1 cellular context compared by ENCODE assay signal in the genomic region with DNA sequence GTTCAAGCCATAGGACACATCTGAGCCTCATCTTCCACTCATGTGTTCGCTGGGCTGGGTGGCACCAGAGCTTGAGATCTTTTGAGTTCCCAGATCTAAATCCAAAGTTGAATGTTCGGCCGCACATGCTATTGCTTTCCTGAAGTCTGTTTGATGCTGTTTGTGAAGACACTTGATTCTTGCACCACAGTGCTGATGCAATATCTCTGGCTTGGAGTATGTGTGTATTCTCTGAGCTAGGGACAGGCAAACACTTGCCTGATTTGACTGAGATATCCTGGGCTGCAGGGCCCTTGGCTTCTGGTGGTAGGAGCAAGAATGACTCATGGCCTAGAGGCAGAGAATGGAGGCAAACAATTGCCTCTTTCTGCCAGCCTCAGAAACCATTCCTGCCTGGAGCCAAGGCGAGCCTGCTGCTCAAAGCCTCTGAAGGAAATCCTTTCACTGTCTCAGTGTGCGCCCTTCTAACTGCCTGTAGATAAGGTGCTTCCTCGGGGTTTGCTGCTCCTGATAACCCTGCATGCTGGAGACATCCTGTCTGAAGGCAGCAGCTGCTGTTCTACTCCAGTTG.
TF ChIP-seq lines count a peak whose summit lies in the region.

No MANE protein-coding gene starts in this region.

TF ChIP-seq in HepG2, 621 proteins besides CTCF, POLR2A, EP300 and RAD21 (continued from another document and continues in another):
- TF ChIP-seq, protein P1, sequence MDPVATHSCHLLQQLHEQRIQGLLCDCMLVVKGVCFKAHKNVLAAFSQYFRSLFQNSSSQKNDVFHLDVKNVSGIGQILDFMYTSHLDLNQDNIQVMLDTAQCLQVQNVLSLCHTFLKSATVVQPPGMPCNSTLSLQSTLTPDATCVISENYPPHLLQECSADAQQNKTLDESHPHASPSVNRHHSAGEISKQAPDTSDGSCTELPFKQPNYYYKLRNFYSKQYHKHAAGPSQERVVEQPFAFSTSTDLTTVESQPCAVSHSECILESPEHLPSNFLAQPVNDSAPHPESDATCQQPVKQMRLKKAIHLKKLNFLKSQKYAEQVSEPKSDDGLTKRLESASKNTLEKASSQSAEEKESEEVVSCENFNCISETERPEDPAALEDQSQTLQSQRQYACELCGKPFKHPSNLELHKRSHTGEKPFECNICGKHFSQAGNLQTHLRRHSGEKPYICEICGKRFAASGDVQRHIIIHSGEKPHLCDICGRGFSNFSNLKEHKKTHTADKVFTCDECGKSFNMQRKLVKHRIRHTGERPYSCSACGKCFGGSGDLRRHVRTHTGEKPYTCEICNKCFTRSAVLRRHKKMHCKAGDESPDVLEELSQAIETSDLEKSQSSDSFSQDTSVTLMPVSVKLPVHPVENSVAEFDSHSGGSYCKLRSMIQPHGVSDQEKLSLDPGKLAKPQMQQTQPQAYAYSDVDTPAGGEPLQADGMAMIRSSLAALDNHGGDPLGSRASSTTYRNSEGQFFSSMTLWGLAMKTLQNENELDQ (CRISPR knock-in tag; IDR thresholded peaks at IDR 0.05; ENCODE audit: borderline replicate concordance), result no peak
- TF ChIP-seq, protein P2, sequence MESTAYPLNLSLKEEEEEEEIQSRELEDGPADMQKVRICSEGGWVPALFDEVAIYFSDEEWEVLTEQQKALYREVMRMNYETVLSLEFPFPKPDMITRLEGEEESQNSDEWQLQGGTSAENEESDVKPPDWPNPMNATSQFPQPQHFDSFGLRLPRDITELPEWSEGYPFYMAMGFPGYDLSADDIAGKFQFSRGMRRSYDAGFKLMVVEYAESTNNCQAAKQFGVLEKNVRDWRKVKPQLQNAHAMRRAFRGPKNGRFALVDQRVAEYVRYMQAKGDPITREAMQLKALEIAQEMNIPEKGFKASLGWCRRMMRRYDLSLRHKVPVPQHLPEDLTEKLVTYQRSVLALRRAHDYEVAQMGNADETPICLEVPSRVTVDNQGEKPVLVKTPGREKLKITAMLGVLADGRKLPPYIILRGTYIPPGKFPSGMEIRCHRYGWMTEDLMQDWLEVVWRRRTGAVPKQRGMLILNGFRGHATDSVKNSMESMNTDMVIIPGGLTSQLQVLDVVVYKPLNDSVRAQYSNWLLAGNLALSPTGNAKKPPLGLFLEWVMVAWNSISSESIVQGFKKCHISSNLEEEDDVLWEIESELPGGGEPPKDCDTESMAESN (CRISPR knock-in tag; conservative IDR thresholded peaks at IDR 0.05), result peak; percentile 84
- TF ChIP-seq, protein P3, sequence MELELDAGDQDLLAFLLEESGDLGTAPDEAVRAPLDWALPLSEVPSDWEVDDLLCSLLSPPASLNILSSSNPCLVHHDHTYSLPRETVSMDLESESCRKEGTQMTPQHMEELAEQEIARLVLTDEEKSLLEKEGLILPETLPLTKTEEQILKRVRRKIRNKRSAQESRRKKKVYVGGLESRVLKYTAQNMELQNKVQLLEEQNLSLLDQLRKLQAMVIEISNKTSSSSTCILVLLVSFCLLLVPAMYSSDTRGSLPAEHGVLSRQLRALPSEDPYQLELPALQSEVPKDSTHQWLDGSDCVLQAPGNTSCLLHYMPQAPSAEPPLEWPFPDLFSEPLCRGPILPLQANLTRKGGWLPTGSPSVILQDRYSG (CRISPR knock-in tag; IDR thresholded peaks at IDR 0.05), result no peak
- TF ChIP-seq SOX6 (IDR thresholded peaks at IDR 0.05) (no peak), SOX6 (CRISPR knock-in tag; IDR thresholded peaks at IDR 0.05) (peak; percentile 91), ZNF251 (CRISPR knock-in tag; IDR thresholded peaks at IDR 0.05) (no peak), NAIF1 (CRISPR knock-in tag; IDR thresholded peaks at IDR 0.05; ENCODE audit: borderline replicate concordance) (no peak), ZNF101 (CRISPR knock-in tag; IDR thresholded peaks at IDR 0.05; ENCODE audit: borderline replicate concordance, low read depth) (no peak), KLF15 (CRISPR knock-in tag; IDR thresholded peaks at IDR 0.05; ENCODE audit: borderline replicate concordance) (no peak), ZC3H13 (CRISPR knock-in tag; IDR thresholded peaks at IDR 0.05) (no peak), ZNF484 (CRISPR knock-in tag; IDR thresholded peaks at IDR 0.05; ENCODE audit: borderline replicate concordance, low read depth) (no peak), ZNF564 (CRISPR knock-in tag; IDR thresholded peaks at IDR 0.05) (0 out of 2 replicates have a peak, but pooled peaks have one; percentile 37), ZNF33A (CRISPR knock-in tag; IDR thresholded peaks at IDR 0.05; ENCODE audit: borderline replicate concordance) (no peak), TRIM24 (CRISPR knock-in tag; IDR thresholded peaks at IDR 0.05) (no peak; the same call in 1 of the 2 replicates), STAG1 (CRISPR knock-in tag; IDR thresholded peaks at IDR 0.05) (peak; percentile 18; the same call in 1 of the 2 replicates), SOX5 (CRISPR knock-in tag; IDR thresholded peaks at IDR 0.05; ENCODE audit: borderline replicate concordance) (peak; percentile 86), MAFF (IDR thresholded peaks at IDR 0.05; ENCODE audit: low read depth, low read length) (no peak), RCOR2 (CRISPR knock-in tag; IDR thresholded peaks at IDR 0.05) (peak; percentile 71; the same call in 1 of the 2 replicates), ZNF12 (CRISPR knock-in tag; IDR thresholded peaks at IDR 0.05) (peak; percentile 92), ZFP62 (CRISPR knock-in tag; IDR thresholded peaks at IDR 0.05) (no peak), ARNT2 (CRISPR knock-in tag; IDR thresholded peaks at IDR 0.05; ENCODE audit: low read depth) (no peak), ZNF619 (CRISPR knock-in tag; IDR thresholded peaks at IDR 0.05) (no peak), FOSL1 (CRISPR knock-in tag; IDR thresholded peaks at IDR 0.05; ENCODE audit: borderline replicate concordance) (peak; percentile 84; the same call in 1 of the 2 replicates), ZNF569 (CRISPR knock-in tag; IDR thresholded peaks at IDR 0.05; ENCODE audit: borderline replicate concordance) (no peak), KLF6 (CRISPR knock-in tag; IDR thresholded peaks at IDR 0.05) (no peak), ZNF282 (IDR thresholded peaks at IDR 0.05; ENCODE audit: partially characterized antibody) (no peak), ZNF354B (CRISPR knock-in tag; IDR thresholded peaks at IDR 0.05) (no peak), ZFP36 (IDR thresholded peaks at IDR 0.05; ENCODE audit: borderline replicate concordance, low read depth, low read length, partially characterized antibody) (no peak), ZNF556 (CRISPR knock-in tag; IDR thresholded peaks at IDR 0.05; ENCODE audit: borderline replicate concordance) (peak; percentile 26; the same call in 1 of the 2 replicates), ZBTB20 (CRISPR knock-in tag; IDR thresholded peaks at IDR 0.05; ENCODE audit: borderline replicate concordance, low read depth) (no peak), WIZ (CRISPR knock-in tag; IDR thresholded peaks at IDR 0.05) (no peak), MTA1 (CRISPR knock-in tag; IDR thresholded peaks at IDR 0.05; ENCODE audit: borderline replicate concordance) (no peak)
- TF ChIP-seq, protein P4, sequence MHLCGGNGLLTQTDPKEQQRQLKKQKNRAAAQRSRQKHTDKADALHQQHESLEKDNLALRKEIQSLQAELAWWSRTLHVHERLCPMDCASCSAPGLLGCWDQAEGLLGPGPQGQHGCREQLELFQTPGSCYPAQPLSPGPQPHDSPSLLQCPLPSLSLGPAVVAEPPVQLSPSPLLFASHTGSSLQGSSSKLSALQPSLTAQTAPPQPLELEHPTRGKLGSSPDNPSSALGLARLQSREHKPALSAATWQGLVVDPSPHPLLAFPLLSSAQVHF (CRISPR knock-in tag; IDR thresholded peaks at IDR 0.05), result no peak
- TF ChIP-seq, protein P5, sequence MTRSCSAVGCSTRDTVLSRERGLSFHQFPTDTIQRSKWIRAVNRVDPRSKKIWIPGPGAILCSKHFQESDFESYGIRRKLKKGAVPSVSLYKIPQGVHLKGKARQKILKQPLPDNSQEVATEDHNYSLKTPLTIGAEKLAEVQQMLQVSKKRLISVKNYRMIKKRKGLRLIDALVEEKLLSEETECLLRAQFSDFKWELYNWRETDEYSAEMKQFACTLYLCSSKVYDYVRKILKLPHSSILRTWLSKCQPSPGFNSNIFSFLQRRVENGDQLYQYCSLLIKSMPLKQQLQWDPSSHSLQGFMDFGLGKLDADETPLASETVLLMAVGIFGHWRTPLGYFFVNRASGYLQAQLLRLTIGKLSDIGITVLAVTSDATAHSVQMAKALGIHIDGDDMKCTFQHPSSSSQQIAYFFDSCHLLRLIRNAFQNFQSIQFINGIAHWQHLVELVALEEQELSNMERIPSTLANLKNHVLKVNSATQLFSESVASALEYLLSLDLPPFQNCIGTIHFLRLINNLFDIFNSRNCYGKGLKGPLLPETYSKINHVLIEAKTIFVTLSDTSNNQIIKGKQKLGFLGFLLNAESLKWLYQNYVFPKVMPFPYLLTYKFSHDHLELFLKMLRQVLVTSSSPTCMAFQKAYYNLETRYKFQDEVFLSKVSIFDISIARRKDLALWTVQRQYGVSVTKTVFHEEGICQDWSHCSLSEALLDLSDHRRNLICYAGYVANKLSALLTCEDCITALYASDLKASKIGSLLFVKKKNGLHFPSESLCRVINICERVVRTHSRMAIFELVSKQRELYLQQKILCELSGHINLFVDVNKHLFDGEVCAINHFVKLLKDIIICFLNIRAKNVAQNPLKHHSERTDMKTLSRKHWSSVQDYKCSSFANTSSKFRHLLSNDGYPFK (CRISPR knock-in tag; IDR thresholded peaks at IDR 0.05; ENCODE audit: borderline replicate concordance), result no peak
- TF ChIP-seq, protein P6, sequence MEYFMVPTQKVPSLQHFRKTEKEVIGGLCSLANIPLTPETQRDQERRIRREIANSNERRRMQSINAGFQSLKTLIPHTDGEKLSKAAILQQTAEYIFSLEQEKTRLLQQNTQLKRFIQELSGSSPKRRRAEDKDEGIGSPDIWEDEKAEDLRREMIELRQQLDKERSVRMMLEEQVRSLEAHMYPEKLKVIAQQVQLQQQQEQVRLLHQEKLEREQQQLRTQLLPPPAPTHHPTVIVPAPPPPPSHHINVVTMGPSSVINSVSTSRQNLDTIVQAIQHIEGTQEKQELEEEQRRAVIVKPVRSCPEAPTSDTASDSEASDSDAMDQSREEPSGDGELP (IDR thresholded peaks at IDR 0.05; ENCODE audit: borderline replicate concordance, low read depth), result no peak
- TF ChIP-seq, protein P7, sequence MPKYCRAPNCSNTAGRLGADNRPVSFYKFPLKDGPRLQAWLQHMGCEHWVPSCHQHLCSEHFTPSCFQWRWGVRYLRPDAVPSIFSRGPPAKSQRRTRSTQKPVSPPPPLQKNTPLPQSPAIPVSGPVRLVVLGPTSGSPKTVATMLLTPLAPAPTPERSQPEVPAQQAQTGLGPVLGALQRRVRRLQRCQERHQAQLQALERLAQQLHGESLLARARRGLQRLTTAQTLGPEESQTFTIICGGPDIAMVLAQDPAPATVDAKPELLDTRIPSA (CRISPR knock-in tag; IDR thresholded peaks at IDR 0.05; ENCODE audit: borderline replicate concordance), result no peak
- TF ChIP-seq, protein P8, sequence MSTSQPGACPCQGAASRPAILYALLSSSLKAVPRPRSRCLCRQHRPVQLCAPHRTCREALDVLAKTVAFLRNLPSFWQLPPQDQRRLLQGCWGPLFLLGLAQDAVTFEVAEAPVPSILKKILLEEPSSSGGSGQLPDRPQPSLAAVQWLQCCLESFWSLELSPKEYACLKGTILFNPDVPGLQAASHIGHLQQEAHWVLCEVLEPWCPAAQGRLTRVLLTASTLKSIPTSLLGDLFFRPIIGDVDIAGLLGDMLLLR (CRISPR knock-in tag; IDR thresholded peaks at IDR 0.05), result no peak
- TF ChIP-seq, protein P9, sequence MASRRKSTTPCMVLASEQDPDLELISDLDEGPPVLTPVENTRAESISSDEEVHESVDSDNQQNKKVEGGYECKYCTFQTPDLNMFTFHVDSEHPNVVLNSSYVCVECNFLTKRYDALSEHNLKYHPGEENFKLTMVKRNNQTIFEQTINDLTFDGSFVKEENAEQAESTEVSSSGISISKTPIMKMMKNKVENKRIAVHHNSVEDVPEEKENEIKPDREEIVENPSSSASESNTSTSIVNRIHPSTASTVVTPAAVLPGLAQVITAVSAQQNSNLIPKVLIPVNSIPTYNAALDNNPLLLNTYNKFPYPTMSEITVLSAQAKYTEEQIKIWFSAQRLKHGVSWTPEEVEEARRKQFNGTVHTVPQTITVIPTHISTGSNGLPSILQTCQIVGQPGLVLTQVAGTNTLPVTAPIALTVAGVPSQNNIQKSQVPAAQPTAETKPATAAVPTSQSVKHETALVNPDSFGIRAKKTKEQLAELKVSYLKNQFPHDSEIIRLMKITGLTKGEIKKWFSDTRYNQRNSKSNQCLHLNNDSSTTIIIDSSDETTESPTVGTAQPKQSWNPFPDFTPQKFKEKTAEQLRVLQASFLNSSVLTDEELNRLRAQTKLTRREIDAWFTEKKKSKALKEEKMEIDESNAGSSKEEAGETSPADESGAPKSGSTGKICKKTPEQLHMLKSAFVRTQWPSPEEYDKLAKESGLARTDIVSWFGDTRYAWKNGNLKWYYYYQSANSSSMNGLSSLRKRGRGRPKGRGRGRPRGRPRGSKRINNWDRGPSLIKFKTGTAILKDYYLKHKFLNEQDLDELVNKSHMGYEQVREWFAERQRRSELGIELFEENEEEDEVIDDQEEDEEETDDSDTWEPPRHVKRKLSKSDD (CRISPR knock-in tag; IDR thresholded peaks at IDR 0.05; ENCODE audit: low read depth), result peak; percentile 66; the same call in 1 of the 2 replicates
- TF ChIP-seq, protein P10, sequence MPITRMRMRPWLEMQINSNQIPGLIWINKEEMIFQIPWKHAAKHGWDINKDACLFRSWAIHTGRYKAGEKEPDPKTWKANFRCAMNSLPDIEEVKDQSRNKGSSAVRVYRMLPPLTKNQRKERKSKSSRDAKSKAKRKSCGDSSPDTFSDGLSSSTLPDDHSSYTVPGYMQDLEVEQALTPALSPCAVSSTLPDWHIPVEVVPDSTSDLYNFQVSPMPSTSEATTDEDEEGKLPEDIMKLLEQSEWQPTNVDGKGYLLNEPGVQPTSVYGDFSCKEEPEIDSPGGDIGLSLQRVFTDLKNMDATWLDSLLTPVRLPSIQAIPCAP (CRISPR knock-in tag; IDR thresholded peaks at IDR 0.05; ENCODE audit: low read depth), result no peak
- TF ChIP-seq, protein P11, sequence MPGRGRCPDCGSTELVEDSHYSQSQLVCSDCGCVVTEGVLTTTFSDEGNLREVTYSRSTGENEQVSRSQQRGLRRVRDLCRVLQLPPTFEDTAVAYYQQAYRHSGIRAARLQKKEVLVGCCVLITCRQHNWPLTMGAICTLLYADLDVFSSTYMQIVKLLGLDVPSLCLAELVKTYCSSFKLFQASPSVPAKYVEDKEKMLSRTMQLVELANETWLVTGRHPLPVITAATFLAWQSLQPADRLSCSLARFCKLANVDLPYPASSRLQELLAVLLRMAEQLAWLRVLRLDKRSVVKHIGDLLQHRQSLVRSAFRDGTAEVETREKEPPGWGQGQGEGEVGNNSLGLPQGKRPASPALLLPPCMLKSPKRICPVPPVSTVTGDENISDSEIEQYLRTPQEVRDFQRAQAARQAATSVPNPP (CRISPR knock-in tag; IDR thresholded peaks at IDR 0.05), result no peak
